ENCODE assay signal across 18 cellular contexts in the genomic region with DNA sequence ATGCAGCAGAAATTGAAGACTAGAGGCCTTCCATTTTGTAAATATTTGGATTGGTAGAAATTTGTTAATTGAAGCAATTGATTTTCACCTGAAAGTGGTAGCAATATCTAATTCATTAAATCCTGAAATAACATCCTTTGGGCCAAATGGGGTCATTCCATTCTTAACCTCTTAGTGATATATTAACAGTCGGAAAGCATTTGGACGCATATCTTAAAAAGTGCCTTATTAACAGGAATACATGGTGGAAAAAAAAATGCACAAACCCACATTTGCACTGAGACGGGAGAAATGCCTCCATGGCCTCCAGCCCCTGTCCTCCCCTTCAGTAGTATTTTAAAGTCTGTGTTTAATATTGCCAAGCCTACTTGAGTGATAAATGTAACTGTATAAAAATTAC.
DNase-seq lines count a peak whose midpoint lies in the region; ATAC-seq and TF ChIP-seq lines count a peak whose summit lies in the region.
"Had no signal": no experiment of that assay in that cellular context is flagged by ENCODE, and none has a peak within 500 bp of the region (broad histone marks: within the 10 kb centered on the region; RNA-seq: fewer than 3 reads in every experiment).

No MANE protein-coding gene starts in this region.

- no CpG with 5 or more reads among the region's 3 CpGs for WGBS in mesenchymal stem cell

- ATAC-seq in foreskin keratinocyte (no peak), HG03139 (IDR thresholded peaks at IDR 0.05; ENCODE audit: unreplicated experiment) (no peak)
- ATAC-seq: A549, HepG2 had no signal

- H3K4ac ChIP-seq in mesenchymal stem cell (ENCODE audit: low read depth in 1 of 2, low read length in 2 of 2): no peak overlapping the region

- no peak overlapping the region for H2BK15ac ChIP-seq in mesenchymal stem cell (ENCODE audit: low read depth, poor library complexity, severe bottlenecking)

- no peaks in the 10 kb centered on the region for H3K27me3 ChIP-seq in SJSA1 (replicated peaks)
- no peaks in the 10 kb centered on the region for H3K27me3 ChIP-seq in foreskin keratinocyte
- H3K27me3 ChIP-seq in mesenchymal stem cell (ENCODE audit: control insufficient read depth in 1 of 2, insufficient read depth in 1 of 2, low read length in 2 of 2): no peaks in the 10 kb centered on the region
- H3K27me3 ChIP-seq: BLaER1 had no signal

- H3K27ac ChIP-seq in SJSA1 (peak overlapping the region; percentile 56; the same call in 1 of the 2 replicates), foreskin keratinocyte (peak overlapping the region; percentile 50), mesenchymal stem cell (ENCODE audit: low read length, poor library complexity, severe bottlenecking) (peak overlapping the region; percentile 95)
- H3K27ac ChIP-seq: 22Rv1, A549, BLaER1, GM23248 had no signal

- no peaks in the 10 kb centered on the region for H3K36me3 ChIP-seq in SJSA1
- no peaks in the 10 kb centered on the region for H3K36me3 ChIP-seq in mesenchymal stem cell (ENCODE audit: control insufficient read depth in 1 of 2, insufficient read depth in 2 of 2, low read depth in 1 of 2, low read length in 2 of 2)
- H3K36me3 ChIP-seq: BLaER1 had no signal

- no peak overlapping the region for H3K18ac ChIP-seq in mesenchymal stem cell (ENCODE audit: low read depth in 1 of 2, low read length in 2 of 2)

- H2BK120ac ChIP-seq in mesenchymal stem cell (ENCODE audit: low read depth, low read length): no peak overlapping the region

- in situ Hi-C loops in ACHN (cut with HindIII; ENCODE audit: low pct_ligation_motif_present, low pct_unique_long_range_greater_than_20kb, low sequenced_read_pairs): no loop called here

- H3K9ac ChIP-seq in mesenchymal stem cell (ENCODE audit: low read length): no peak overlapping the region
- H3K9ac ChIP-seq: BLaER1, GM23248 had no signal

- no peak for TF ChIP-seq CTCF in foreskin keratinocyte (conservative IDR thresholded peaks at IDR 0.05)

- peaks cover 61% of the 10 kb centered on the region for H3K4me1 ChIP-seq in SJSA1 (replicated peaks)
- H3K4me1 ChIP-seq in foreskin keratinocyte: peaks cover 20% of the 10 kb centered on the region
- peaks cover 9% of the 10 kb centered on the region for H3K4me1 ChIP-seq in mesenchymal stem cell (ENCODE audit: control insufficient read depth, insufficient read depth, low read depth, low read length)
- H3K4me1 ChIP-seq: A549 had no signal

- H2BK12ac ChIP-seq in mesenchymal stem cell (ENCODE audit: low read length in 2 of 2): no peak overlapping the region

- no peaks in the 10 kb centered on the region for H3K79me1 ChIP-seq in mesenchymal stem cell (replicated peaks; ENCODE audit: low read length, poor library complexity, severe bottlenecking)

- DNase-seq in ACHN: peak; percentile 49
- DNase-seq in SJSA1 (ENCODE audit: low read depth in 1 of 2, low spot score in 2 of 2): no peak
- DNase-seq in foreskin keratinocyte: no peak
- no peak for DNase-seq in mesenchymal stem cell
- DNase-seq in GOT3 (lab: John Stamatoyannopoulos, UW): no peak
- no peak for DNase-seq in dermis blood vessel endothelial cell
- no peak for DNase-seq in islet precursor cell
- DNase-seq: CD4-positive, alpha-beta memory T cell; DMS153; DMS79; GM23248; HCEC 1CT had no signal

- H3K14ac ChIP-seq in mesenchymal stem cell (ENCODE audit: low read length in 2 of 2): no peak overlapping the region

- no peak overlapping the region for H3K23ac ChIP-seq in mesenchymal stem cell (ENCODE audit: low read length in 2 of 2)

- H3K9me3 ChIP-seq in SJSA1 (replicated peaks) (no peaks in the 10 kb centered on the region), mesenchymal stem cell (ENCODE audit: control insufficient read depth, low read length) (no peaks in the 10 kb centered on the region)
- H3K9me3 ChIP-seq: A549, BLaER1 had no signal

- H4K8ac ChIP-seq in mesenchymal stem cell (ENCODE audit: low read length): no peak overlapping the region

- H3K4me2 ChIP-seq in mesenchymal stem cell (ENCODE audit: low read length, poor library complexity, severe bottlenecking): peak overlapping the region; percentile 22
- H3K4me2 ChIP-seq: A549, BLaER1 had no signal

- H2AK5ac ChIP-seq in mesenchymal stem cell (ENCODE audit: low read length, severe bottlenecking): no peak overlapping the region

- no peak overlapping the region for H2BK5ac ChIP-seq in mesenchymal stem cell (ENCODE audit: low read depth, low read length, poor library complexity, severe bottlenecking)

- H2AFZ ChIP-seq in mesenchymal stem cell (ENCODE audit: low read depth, low read length): no peak overlapping the region
- H2AFZ ChIP-seq: GM23248 had no signal

- H4K91ac ChIP-seq in mesenchymal stem cell (ENCODE audit: low read length): no peak overlapping the region

- H3K4me3 ChIP-seq in SJSA1 (no peak overlapping the region), mesenchymal stem cell (ENCODE audit: insufficient read depth in 1 of 2, low read depth in 1 of 2, low read length in 2 of 2) (no peak overlapping the region)
- H3K4me3 ChIP-seq: A549, BLaER1, GM12878, GM23248 had no signal
